Comparison of ENCODE assay signal across 11 cellular contexts in the genomic region with DNA sequence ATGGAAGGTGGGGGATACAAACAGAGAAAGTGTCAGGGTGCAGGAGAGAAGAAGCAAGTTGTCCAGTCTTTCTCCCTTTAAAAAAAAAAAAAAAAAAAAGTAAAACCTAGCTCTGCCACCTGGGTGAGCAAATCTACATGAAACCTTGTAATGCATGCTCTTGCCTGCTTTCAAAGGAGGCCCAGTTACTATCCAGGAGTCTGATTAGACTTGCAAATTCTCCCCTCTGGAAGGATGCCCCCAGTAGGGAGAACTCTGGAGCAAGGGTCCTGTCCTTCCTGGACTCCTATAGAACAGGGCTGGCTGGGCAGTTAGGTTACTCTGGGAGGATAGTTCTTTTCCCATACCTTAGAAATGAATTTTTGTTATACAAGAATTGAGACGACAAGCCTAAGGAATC. TPM values are rescaled to one million over a fixed set of nuclear protein-coding genes. Genes with fewer than 3 reads are reported as not detected.
DNase-seq lines count a peak whose midpoint lies in the region; ATAC-seq and TF ChIP-seq lines count a peak whose summit lies in the region.
"Had no signal": no experiment of that assay in that cellular context is flagged by ENCODE, and none has a peak within 500 bp of the region (broad histone marks: within the 10 kb centered on the region; RNA-seq: fewer than 3 reads in every experiment).

No MANE protein-coding gene starts in this region.

- no peaks in the 10 kb centered on the region for H4K20me1 ChIP-seq in DND-41 (ENCODE audit: insufficient read depth, low read length)

- H3K79me2 ChIP-seq in DND-41 (ENCODE audit: insufficient read depth, low read length): no peaks in the 10 kb centered on the region

- peak overlapping the region; percentile 80; the same call in 1 of the 2 replicates for H2AFZ ChIP-seq in DND-41 (ENCODE audit: low read depth, low read length)

- H3K36me3 ChIP-seq in DND-41 (ENCODE audit: insufficient read depth, low read length) (no peaks in the 10 kb centered on the region), colonic mucosa (no peaks in the 10 kb centered on the region)

- H3K27me3 ChIP-seq in DND-41 (ENCODE audit: insufficient read depth, low read length, poor library complexity): no peaks in the 10 kb centered on the region
- no peaks in the 10 kb centered on the region for H3K27me3 ChIP-seq in colonic mucosa

- ATAC-seq in DND-41 (ENCODE audit: insufficient read depth, low read depth): no peak
- no peak for ATAC-seq in activated naive CD8-positive, alpha-beta T cell treated with anti-CD3 and anti-CD28 coated beads, Interleukin-2, amount 50 U/mL, for 24 hours
- no peak for ATAC-seq in natural killer cell

- H3K4me1 Mint-ChIP-seq in activated naive CD8-positive, alpha-beta T cell treated with anti-CD3 and anti-CD28 coated beads, Interleukin-2, amount 50 U/mL, for 24 hours: peaks cover 39% of the 10 kb centered on the region
- H3K4me1 Mint-ChIP-seq in natural killer cell: peaks cover 15 to 16% of the 10 kb centered on the region in 2 donors

- peaks cover 3% of the 10 kb centered on the region for H3K27me3 Mint-ChIP-seq in activated naive CD8-positive, alpha-beta T cell treated with anti-CD3 and anti-CD28 coated beads, Interleukin-2, amount 50 U/mL, for 24 hours
- no peaks in the 10 kb centered on the region for H3K27me3 Mint-ChIP-seq in natural killer cell (ENCODE audit: low read depth in 2 of 2)

- peak overlapping the region; percentile 56 for H3K4me3 Mint-ChIP-seq in activated naive CD8-positive, alpha-beta T cell treated with anti-CD3 and anti-CD28 coated beads, Interleukin-2, amount 50 U/mL, for 24 hours
- H3K4me3 Mint-ChIP-seq in natural killer cell: peak overlapping the region; percentile 49

- peak overlapping the region; percentile 90 for H3K27ac Mint-ChIP-seq in activated naive CD8-positive, alpha-beta T cell treated with anti-CD3 and anti-CD28 coated beads, Interleukin-2, amount 50 U/mL, for 24 hours
- H3K27ac Mint-ChIP-seq in natural killer cell: peak overlapping the region; percentile 8 to 16

- H3K4me3 ChIP-seq in DND-41 (ENCODE audit: low read depth in 1 of 2, low read length in 2 of 2) (no peak overlapping the region), colonic mucosa (no peak overlapping the region)

- H3K9me3 ChIP-seq in DND-41 (ENCODE audit: insufficient read depth, low read length, severe bottlenecking) (no peaks in the 10 kb centered on the region), colonic mucosa (no peaks in the 10 kb centered on the region)

- H3K9ac ChIP-seq in DND-41 (ENCODE audit: low read depth, low read length) (no peak overlapping the region), colonic mucosa (ENCODE audit: low read depth in 2 of 2, low read length in 2 of 2) (no peak overlapping the region)

- H3K27ac ChIP-seq in DND-41 (ENCODE audit: low read length): no peak overlapping the region
- H3K27ac ChIP-seq in colonic mucosa: no peak overlapping the region

- H3K4me2 ChIP-seq in DND-41 (ENCODE audit: insufficient read depth, low read length): no peak overlapping the region

- intact Hi-C loops in natural killer cell (cut with micrococcal nuclease): no loop called here
- intact Hi-C loops in colonic mucosa (cut with DNase I): no loop called here

- peaks cover 52% of the 10 kb centered on the region for H3K36me3 Mint-ChIP-seq in activated naive CD8-positive, alpha-beta T cell treated with anti-CD3 and anti-CD28 coated beads, Interleukin-2, amount 50 U/mL, for 24 hours (ENCODE audit: low read depth)
- no peaks in the 10 kb centered on the region for H3K36me3 Mint-ChIP-seq in natural killer cell

- H3K9me3 Mint-ChIP-seq in activated naive CD8-positive, alpha-beta T cell treated with anti-CD3 and anti-CD28 coated beads, Interleukin-2, amount 50 U/mL, for 24 hours: no peaks in the 10 kb centered on the region
- H3K9me3 Mint-ChIP-seq in natural killer cell: no peaks in the 10 kb centered on the region

- TF ChIP-seq CTCF in DND-41 (IDR thresholded peaks at IDR 0.05; ENCODE audit: borderline replicate concordance, extremely low read depth, low read length, poor library complexity, severe bottlenecking) (no peak), natural killer cell (IDR thresholded peaks at IDR 0.05) (no peak), colonic mucosa (IDR thresholded peaks at IDR 0.05) (no peak)

- DNase-seq in DND-41 (no peak), NAMALWA (ENCODE audit: low spot score) (peak; percentile 43), natural killer cell (no peak), NCI-H1436 treated with DMSO at 0.1 percent for 48 hours (lab: John Stamatoyannopoulos, UW) (no peak), colonic mucosa (no peak), NCI-H2196 (lab: John Stamatoyannopoulos, UW; ENCODE audit: unreplicated experiment) (no peak), NCI-H1436 (lab: John Stamatoyannopoulos, UW) (no peak)
- no peak for DNase-seq in activated naive CD8-positive, alpha-beta T cell treated with anti-CD3 and anti-CD28 coated beads, Interleukin-2, amount 50 U/mL, for 24 hours
- DNase-seq: activated CD4-positive, alpha-beta T cell treated with anti-CD3 and anti-CD28 coated beads, Interleukin-2, amount 50 U/mL, for 4 hours; NCI-H446; stimulated activated CD4-positive, alpha-beta T cell treated with anti-CD3 and anti-CD28 coated beads, Interleukin-4, amount 100 ng/mL, for 1 hour had no signal

- H3K4me1 ChIP-seq in DND-41 (ENCODE audit: insufficient read depth, low read length): peaks cover 20% of the 10 kb centered on the region
- peaks cover 4% of the 10 kb centered on the region for H3K4me1 ChIP-seq in colonic mucosa

RNA-seq across cellular contexts. Expression of a gene that starts 30.6 kb away (rescaled TPM):
- total RNA-seq in natural killer cell (10 to 100 TPM; 65.0 to 85.9 (median 81.2) TPM), colonic mucosa (10 to 100 TPM; 46.4 to 61.9 TPM)
